In genomic region chr19:6661509-6662244, GRCh38 we compare ENCODE assay signal across 9 cellular contexts. TPM values are rescaled to one million over a fixed set of nuclear protein-coding genes. Genes with fewer than 3 reads are reported as not detected.
DNase-seq lines count a peak whose midpoint lies in the region; ATAC-seq lines count a peak whose summit lies in the region.
"Not testable (repeated sequence)": the region's sequence is repeated elsewhere in the genome, so short reads cannot be mapped to it uniquely, and the experiment has no call there.
"Had no signal": no experiment of that assay in that cellular context is flagged by ENCODE, and none has a peak within 500 bp of the region (broad histone marks: within the 10 kb centered on the region; RNA-seq: fewer than 3 reads in every experiment).

No MANE protein-coding gene starts in this region.

- H3K4me3 Mint-ChIP-seq in T-helper 2 cell treated with Interferon-gamma antibody and Interleukin-4, amounts not matched to agents 5 μg/mL and 100 μg/mL, for 36 hours, result peak overlapping the region; percentile 55
- H3K4me3 Mint-ChIP-seq in activated CD8-positive, alpha-beta memory T cell treated with anti-CD3 and anti-CD28 coated beads, Interleukin-2, amount 10 ng/mL, durations not matched to agents 7 days and 5 days, result not testable (repeated sequence)
- peak overlapping the region; percentile 77 for H3K4me3 Mint-ChIP-seq in activated naive CD4-positive, alpha-beta T cell treated with anti-CD3 and anti-CD28 coated beads, Interleukin-2, amount 50 U/mL, for 24 hours

- ATAC-seq in GM21737 (IDR thresholded peaks at IDR 0.05; ENCODE audit: unreplicated experiment), result peak; percentile 47
- peak; percentile 70 for ATAC-seq in activated CD8-positive, alpha-beta memory T cell treated with anti-CD3 and anti-CD28 coated beads, Interleukin-2, amount 10 ng/mL, durations not matched to agents 7 days and 5 days

- H3K36me3 Mint-ChIP-seq in T-helper 2 cell treated with Interferon-gamma antibody and Interleukin-4, amounts not matched to agents 5 μg/mL and 100 μg/mL, for 36 hours (ENCODE audit: low read depth), result peaks cover 32% of the 10 kb centered on the region
- peaks cover 39% of the 10 kb centered on the region for H3K36me3 Mint-ChIP-seq in activated CD8-positive, alpha-beta memory T cell treated with anti-CD3 and anti-CD28 coated beads, Interleukin-2, amount 10 ng/mL, durations not matched to agents 7 days and 5 days
- H3K36me3 Mint-ChIP-seq in activated naive CD4-positive, alpha-beta T cell treated with anti-CD3 and anti-CD28 coated beads, Interleukin-2, amount 50 U/mL, for 24 hours, result peaks cover 22% of the 10 kb centered on the region

- peak overlapping the region; percentile 90 for H3K27ac Mint-ChIP-seq in T-helper 2 cell treated with Interferon-gamma antibody and Interleukin-4, amounts not matched to agents 5 μg/mL and 100 μg/mL, for 36 hours
- H3K27ac Mint-ChIP-seq in activated CD8-positive, alpha-beta memory T cell treated with anti-CD3 and anti-CD28 coated beads, Interleukin-2, amount 10 ng/mL, durations not matched to agents 7 days and 5 days, result peak overlapping the region; percentile 70
- H3K27ac Mint-ChIP-seq in activated naive CD4-positive, alpha-beta T cell treated with anti-CD3 and anti-CD28 coated beads, Interleukin-2, amount 50 U/mL, for 24 hours, result peak overlapping the region; percentile 87

- peaks cover 40% of the 10 kb centered on the region for H3K4me1 Mint-ChIP-seq in T-helper 2 cell treated with Interferon-gamma antibody and Interleukin-4, amounts not matched to agents 5 μg/mL and 100 μg/mL, for 36 hours (ENCODE audit: low read depth)
- peaks cover 15% of the 10 kb centered on the region for H3K4me1 Mint-ChIP-seq in activated CD8-positive, alpha-beta memory T cell treated with anti-CD3 and anti-CD28 coated beads, Interleukin-2, amount 10 ng/mL, durations not matched to agents 7 days and 5 days
- peaks cover 18% of the 10 kb centered on the region for H3K4me1 Mint-ChIP-seq in activated naive CD4-positive, alpha-beta T cell treated with anti-CD3 and anti-CD28 coated beads, Interleukin-2, amount 50 U/mL, for 24 hours

- not testable (repeated sequence) for H3K27me3 Mint-ChIP-seq in T-helper 2 cell treated with Interferon-gamma antibody and Interleukin-4, amounts not matched to agents 5 μg/mL and 100 μg/mL, for 36 hours (ENCODE audit: low read depth); activated CD8-positive, alpha-beta memory T cell treated with anti-CD3 and anti-CD28 coated beads, Interleukin-2, amount 10 ng/mL, durations not matched to agents 7 days and 5 days; activated naive CD4-positive, alpha-beta T cell treated with anti-CD3 and anti-CD28 coated beads, Interleukin-2, amount 50 U/mL, for 24 hours

- DNase-seq in ELF-1 (ENCODE audit: low read depth, low spot score) (peak; percentile 60), glomerular visceral epithelial cell (ENCODE audit: extremely low spot score) (peak; percentile 39)
- peak; percentile 83 for DNase-seq in T-helper 2 cell treated with Interferon-gamma antibody and Interleukin-4, amounts not matched to agents 5 μg/mL and 100 μg/mL, for 36 hours (ENCODE audit: low spot score)
- DNase-seq in activated CD8-positive, alpha-beta memory T cell treated with anti-CD3 and anti-CD28 coated beads, Interleukin-2, amount 10 ng/mL, durations not matched to agents 7 days and 5 days, result peak; percentile 70
- peak; percentile 43 to 54 for DNase-seq in stimulated activated CD4-positive, alpha-beta T cell treated with anti-CD3 and anti-CD28 coated beads, Interleukin-12 subunit alpha, Interleukin-12 subunit beta, amount 100 ng/mL, for 24 hours (ENCODE audit: low read depth in 2 of 2)
- peak; percentile 69 for DNase-seq in stimulated activated naive CD4-positive, alpha-beta T cell treated with Interleukin-2 at 50 U/mL for 16 hours (lab: John Stamatoyannopoulos, UW)

- not testable (repeated sequence) for H3K9me3 Mint-ChIP-seq in T-helper 2 cell treated with Interferon-gamma antibody and Interleukin-4, amounts not matched to agents 5 μg/mL and 100 μg/mL, for 36 hours; activated CD8-positive, alpha-beta memory T cell treated with anti-CD3 and anti-CD28 coated beads, Interleukin-2, amount 10 ng/mL, durations not matched to agents 7 days and 5 days (ENCODE audit: low read depth); activated naive CD4-positive, alpha-beta T cell treated with anti-CD3 and anti-CD28 coated beads, Interleukin-2, amount 50 U/mL, for 24 hours

- CTCF ChIA-PET in activated CD8-positive, alpha-beta memory T cell treated with anti-CD3 and anti-CD28 coated beads, Interleukin-2, amount 10 ng/mL, durations not matched to agents 7 days and 5 days (lab: Charles Lee), result interaction anchor here (0.8 to 1.8 kb wide), 8 partner anchors 8 to 30 kb away, joined by 3 to 7 read pairs (median 4); partner anchors contain the start of gene TNFSF14

RNA-seq across cellular contexts. Expression of gene TNFSF14, which starts 8.3 kb away (rescaled TPM):
- total RNA-seq in activated CD8-positive, alpha-beta memory T cell treated with anti-CD3 and anti-CD28 coated beads, Interleukin-2, amount 10 ng/mL, durations not matched to agents 7 days and 5 days, result 10 to 100 TPM; 31.1 to 55.9 TPM
- total RNA-seq: OCI-LY7 had no signal

RNA-seq across cellular contexts. Expression of gene C3, which starts 58.8 kb away (rescaled TPM):
- total RNA-seq in activated CD8-positive, alpha-beta memory T cell treated with anti-CD3 and anti-CD28 coated beads, Interleukin-2, amount 10 ng/mL, durations not matched to agents 7 days and 5 days, result 1 to 10 TPM in 1 of 2 experiments, under 1 TPM in 1; 0.67 to 1.0 TPM

Comparison
In these comparisons a context has a peak if more than half of its experiments do, and no peak if none do; other contexts are left out.
1. Peak in every context shown above with its lines: DNase-seq and ATAC-seq.